Comparison of ENCODE assay signal across 9 cellular contexts in genomic region chr2:27216416-27217137, GRCh38. TPM values are rescaled to one million over a fixed set of nuclear protein-coding genes. Genes with fewer than 3 reads are reported as not detected.
DNase-seq lines count a peak whose midpoint lies in the region; ATAC-seq and TF ChIP-seq lines count a peak whose summit lies in the region.
"Had no signal": no experiment of that assay in that cellular context is flagged by ENCODE, and none has a peak within 500 bp of the region (broad histone marks: within the 10 kb centered on the region; RNA-seq: fewer than 3 reads in every experiment).

No MANE protein-coding gene starts in this region.

- peaks cover 48% of the 10 kb centered on the region for H3K36me3 Mint-ChIP-seq in activated B cell treated with CpG ODN at 0.5 μM for 24 hours (ENCODE audit: low read depth)
- H3K36me3 Mint-ChIP-seq in stimulated activated effector memory CD8-positive, alpha-beta T cell treated with anti-CD3 and anti-CD28 coated beads, Interleukin-12 subunit alpha, Interleukin-12 subunit beta, amount 100 ng/mL, for 72 hours, result peaks cover 84% of the 10 kb centered on the region

- H3K79me2 ChIP-seq in hepatocyte, result peaks cover 35% of the 10 kb centered on the region

- no peaks in the 10 kb centered on the region for H3K36me3 ChIP-seq in hepatocyte (replicated peaks; ENCODE audit: insufficient read depth, low read depth)

- H3K4me3 ChIP-seq in hepatocyte, result peak overlapping the region; percentile 9

- no peaks in the 10 kb centered on the region for H3K9me2 ChIP-seq in hepatocyte (replicated peaks; ENCODE audit: insufficient read depth)

- H3K9me3 ChIP-seq in hepatocyte (ENCODE audit: low read depth), result no peaks in the 10 kb centered on the region

- peak overlapping the region; percentile 93 for H3K4me2 ChIP-seq in hepatocyte

- peak overlapping the region; percentile 91 for H3K27ac ChIP-seq in hepatocyte

- CTCF ChIA-PET in activated B cell treated with CpG ODN at 0.5 μM for 24 hours (lab: Charles Lee), result interaction anchor here (1.1 to 1.5 kb wide), 2 partner anchors 63 to 117 kb away, joined by 3 to 4 read pairs; no protein-coding TSS in a partner anchor

- peaks cover 19% of the 10 kb centered on the region for H3K4me1 ChIP-seq in hepatocyte (ENCODE audit: insufficient read depth)

- H3K27ac Mint-ChIP-seq in activated B cell treated with CpG ODN at 0.5 μM for 24 hours, result peak overlapping the region; percentile 87
- H3K27ac Mint-ChIP-seq in stimulated activated effector memory CD8-positive, alpha-beta T cell treated with anti-CD3 and anti-CD28 coated beads, Interleukin-12 subunit alpha, Interleukin-12 subunit beta, amount 100 ng/mL, for 72 hours, result peak overlapping the region; percentile 97

- no peaks in the 10 kb centered on the region for H3K9me3 Mint-ChIP-seq in activated B cell treated with CpG ODN at 0.5 μM for 24 hours
- no peaks in the 10 kb centered on the region for H3K9me3 Mint-ChIP-seq in stimulated activated effector memory CD8-positive, alpha-beta T cell treated with anti-CD3 and anti-CD28 coated beads, Interleukin-12 subunit alpha, Interleukin-12 subunit beta, amount 100 ng/mL, for 72 hours

- ATAC-seq in activated B cell treated with CpG ODN at 0.5 μM for 24 hours (ENCODE audit: low read depth), result no peak
- ATAC-seq in stimulated activated effector memory CD8-positive, alpha-beta T cell treated with anti-CD3 and anti-CD28 coated beads, Interleukin-12 subunit alpha, Interleukin-12 subunit beta, amount 100 ng/mL, for 72 hours, result no peak

- H2AFZ ChIP-seq in hepatocyte, result peak overlapping the region; percentile 35

- peak in 2 of 3 experiments; percentile 39 to 47 for DNase-seq in NCI-H1417 (lab: John Stamatoyannopoulos, UW)
- DNase-seq in NCI-H1417 treated with DMSO at 0.1 percent for 48 hours (lab: John Stamatoyannopoulos, UW), result no peak
- DNase-seq in activated B cell treated with CpG ODN at 0.5 μM for 24 hours, result no peak
- no peak for DNase-seq in hepatocyte (ENCODE audit: low spot score)
- DNase-seq in stimulated activated effector memory CD8-positive, alpha-beta T cell treated with anti-CD3 and anti-CD28 coated beads, Interleukin-12 subunit alpha, Interleukin-12 subunit beta, amount 100 ng/mL, for 72 hours (ENCODE audit: low spot score in 2 of 2), result no peak
- DNase-seq in SIG-M5 (lab: John Stamatoyannopoulos, UW), result no peak
- DNase-seq in NOMO-1 (lab: John Stamatoyannopoulos, UW; ENCODE audit: unreplicated experiment in 2 of 2), result no peak
- DNase-seq in ACHN, result no peak

- H3K4me3 Mint-ChIP-seq in activated B cell treated with CpG ODN at 0.5 μM for 24 hours, result peak overlapping the region; percentile 93
- H3K4me3 Mint-ChIP-seq in stimulated activated effector memory CD8-positive, alpha-beta T cell treated with anti-CD3 and anti-CD28 coated beads, Interleukin-12 subunit alpha, Interleukin-12 subunit beta, amount 100 ng/mL, for 72 hours, result peak overlapping the region; percentile 99

- H3K4me1 Mint-ChIP-seq in activated B cell treated with CpG ODN at 0.5 μM for 24 hours, result peaks cover 45% of the 10 kb centered on the region
- peaks cover 40% of the 10 kb centered on the region for H3K4me1 Mint-ChIP-seq in stimulated activated effector memory CD8-positive, alpha-beta T cell treated with anti-CD3 and anti-CD28 coated beads, Interleukin-12 subunit alpha, Interleukin-12 subunit beta, amount 100 ng/mL, for 72 hours

- POLR2A ChIA-PET in activated B cell treated with CpG ODN at 0.5 μM for 24 hours (lab: Charles Lee), result no interaction called here

- TF ChIP-seq CTCF in activated B cell treated with CpG ODN at 0.5 μM for 24 hours (IDR thresholded peaks at IDR 0.05) (no peak), hepatocyte (IDR thresholded peaks at IDR 0.05; ENCODE audit: poor library complexity) (no peak)

- H3K27me3 ChIP-seq in hepatocyte, result no peaks in the 10 kb centered on the region

- intact Hi-C loops in activated B cell treated with CpG ODN at 0.5 μM for 24 hours (cut with micrococcal nuclease), result loop anchor here (1.0 to 5.0 kb wide), 5 partner anchors 82 to 429 kb away; partner anchors contain the start of genes ABHD1, CENPA, PREB and TMEM214

- H3K27me3 Mint-ChIP-seq in activated B cell treated with CpG ODN at 0.5 μM for 24 hours, result no peaks in the 10 kb centered on the region

- WGBS in hepatocyte (ENCODE audit: low lambda C conversion rate, missing lambda C conversion rate), result 90% methylated on average over 13 of the region's 13 CpGs

- in situ Hi-C loops in ACHN (cut with HindIII; ENCODE audit: low pct_ligation_motif_present, low pct_unique_long_range_greater_than_20kb, low sequenced_read_pairs), result no loop called here

- no peaks in the 10 kb centered on the region for H4K20me1 ChIP-seq in hepatocyte (ENCODE audit: insufficient read depth, poor library complexity, severe bottlenecking)

RNA-seq across cellular contexts. Expression of gene CAD, which starts 0.6 kb away (rescaled TPM):
- 55.9 and 64.1 TPM in 2 replicates for total RNA-seq in activated B cell treated with CpG ODN at 0.5 μM for 24 hours
- 13.2 and 16.6 TPM in 2 replicates for total RNA-seq in hepatocyte
- polyA plus RNA-seq in hepatocyte, result 20.7 TPM in 2 replicates

RNA-seq across cellular contexts. Expression of gene SLC5A6, which starts 4.5 kb away (rescaled TPM):
- total RNA-seq in activated B cell treated with CpG ODN at 0.5 μM for 24 hours, result 53.2 and 69.9 TPM in 2 replicates
- 65.8 and 72.3 TPM in 2 replicates for total RNA-seq in hepatocyte
- 58.9 and 66.6 TPM in 2 replicates for polyA plus RNA-seq in hepatocyte

RNA-seq across cellular contexts. Expression of gene ATRAID, which starts 4.7 kb away (rescaled TPM):
- total RNA-seq in activated B cell treated with CpG ODN at 0.5 μM for 24 hours (73.9 and 77.2 TPM in 2 replicates), hepatocyte (161 and 173 TPM in 2 replicates)
- 259 and 281 TPM in 2 replicates for polyA plus RNA-seq in hepatocyte

RNA-seq across cellular contexts. Expression of gene SLC30A3, which starts 46.3 kb away (rescaled TPM):
- total RNA-seq in activated B cell treated with CpG ODN at 0.5 μM for 24 hours (0.12 and 0.27 TPM in 2 replicates), hepatocyte (0.20 TPM in 1 of 2 replicates, not detected in the other)
- not detected in 2 replicates for polyA plus RNA-seq in hepatocyte

RNA-seq across cellular contexts. Expression of gene DNAJC5G, which starts 58.7 kb away (rescaled TPM):
- total RNA-seq in activated B cell treated with CpG ODN at 0.5 μM for 24 hours (not detected in 2 replicates), hepatocyte (not detected in 2 replicates)
- not detected in 2 replicates for polyA plus RNA-seq in hepatocyte
- total RNA-seq: HT1080 had no signal

Comparison
In these comparisons a context has a peak if more than half of its experiments do, and no peak if none do; other contexts are left out.
1. DNase-seq: peak in NCI-H1417 (2 of 3); none in NCI-H1417 treated with DMSO at 0.1 percent for 48 hours (single experiment), activated B cell treated with CpG ODN at 0.5 μM for 24 hours (single experiment), hepatocyte (single experiment), stimulated activated effector memory CD8-positive, alpha-beta T cell treated with anti-CD3 and anti-CD28 coated beads, Interleukin-12 subunit alpha, Interleukin-12 subunit beta, amount 100 ng/mL, for 72 hours (0 of 2), SIG-M5 (single experiment), NOMO-1 (0 of 2) and ACHN (single experiment).